8 cellular contexts compared by ENCODE assay signal in genomic region chr12:69639400-69640016, GRCh38. TPM values are rescaled to one million over a fixed set of nuclear protein-coding genes. Genes with fewer than 3 reads are reported as not detected.
DNase-seq lines count a peak whose midpoint lies in the region; ATAC-seq and TF ChIP-seq lines count a peak whose summit lies in the region.

No MANE protein-coding gene starts in this region.

- peak overlapping the region; percentile 80 for H2AFZ ChIP-seq in OCI-LY3 (ENCODE audit: low read depth, low read length)

- no peaks in the 10 kb centered on the region for H4K20me1 ChIP-seq in OCI-LY3 (ENCODE audit: insufficient read depth, low read length)

- H3K36me3 ChIP-seq in OCI-LY3 (replicated peaks; ENCODE audit: low read depth, low read length) = no peaks in the 10 kb centered on the region
- H3K36me3 ChIP-seq in testis (ENCODE audit: low read depth, missing control alignments) = no peaks in the 10 kb centered on the region

- peak overlapping the region; percentile 56 for H3K4me2 ChIP-seq in OCI-LY3 (ENCODE audit: low read length)

- intact Hi-C loops in testis (cut with DNase I; ENCODE audit: low total_unique reads) = no loop called here

- WGBS in testis, 2 donors = 27% methylated on average over 12 of the region's 12 CpGs

- TF ChIP-seq CTCF in OCI-LY3 (IDR thresholded peaks at IDR 0.05; ENCODE audit: low read depth, low read length) (peak; percentile 93), testis (IDR thresholded peaks at IDR 0.05) (peak; percentile 30 to 79 (median 59))

- H3K9ac ChIP-seq in OCI-LY3 (ENCODE audit: low read length) = no peak overlapping the region

- H3K4me3 ChIP-seq in OCI-LY3 (ENCODE audit: low read length) (no peak overlapping the region), testis (no peak overlapping the region)

- no peak overlapping the region for H3K27ac ChIP-seq in OCI-LY3 (ENCODE audit: low read length)
- H3K27ac ChIP-seq in testis = no peak overlapping the region

- peak; percentile 47 for DNase-seq in Caki2 (ENCODE audit: low read depth)
- DNase-seq in activated T-cell treated with anti-CD3 and anti-CD28 coated beads for 48 hours (ENCODE audit: low read depth) = peak; percentile 50
- DNase-seq in fibroblast of gingiva (ENCODE audit: low read depth) = peak; percentile 53
- peak in 38 of 56 donors; percentile 1 to 66 (median 16) for DNase-seq in nucleus accumbens (lab: John Stamatoyannopoulos, UW)
- peak; percentile 76 for DNase-seq in testis

- ATAC-seq in GM19372 (IDR thresholded peaks at IDR 0.05; ENCODE audit: low read depth, unreplicated experiment) = peak; percentile 97
- ATAC-seq in HG03469 (IDR thresholded peaks at IDR 0.05; ENCODE audit: unreplicated experiment) = peak; percentile 93

- H3K4me1 ChIP-seq in OCI-LY3 (ENCODE audit: low read length) (no peaks in the 10 kb centered on the region; the same call in 1 of the 2 replicates), testis (no peaks in the 10 kb centered on the region)

- TF ChIP-seq POLR2A in testis (IDR thresholded peaks at IDR 0.05) = no peak

- H3K27me3 ChIP-seq in OCI-LY3 (ENCODE audit: low read depth, low read length) (no peaks in the 10 kb centered on the region), testis (no peaks in the 10 kb centered on the region)

- in situ Hi-C loops in Caki2 (cut with HindIII; ENCODE audit: low pct_unique_long_range_greater_than_20kb, low sequenced_read_pairs) = no loop called here

- H3K79me2 ChIP-seq in OCI-LY3 (ENCODE audit: low read length) = no peaks in the 10 kb centered on the region

- H3K9me3 ChIP-seq in OCI-LY3 (ENCODE audit: insufficient read depth, low read length) = no peaks in the 10 kb centered on the region
- no peaks in the 10 kb centered on the region for H3K9me3 ChIP-seq in testis

RNA-seq across cellular contexts. Expression of gene LRRC10, which starts 28.8 kb away (rescaled TPM):
- not detected in 2 replicates for total RNA-seq in Caki2 (2014; rRNA removed; shearing (Covaris generic); ENCODE audit: low replicate concordance)
- total RNA-seq in testis = under 1 TPM in 1 of 2 donors, not detected in 1; 0.12 TPM
- not detected for polyA plus RNA-seq in testis (ENCODE audit: insufficient read depth, low read depth, low replicate concordance)

RNA-seq across cellular contexts. Expression of gene CCT2, which starts 54.2 kb away (rescaled TPM):
- 577 and 641 TPM in 2 replicates for total RNA-seq in Caki2 (2014; rRNA removed; shearing (Covaris generic); ENCODE audit: low replicate concordance)
- 100 to 1,000 TPM; 213 to 248 TPM for total RNA-seq in testis
- 401 TPM for polyA plus RNA-seq in testis (ENCODE audit: insufficient read depth, low read depth, low replicate concordance)

RNA-seq across cellular contexts. Expression of gene BEST3, which starts 59.6 kb away (rescaled TPM):
- 0.12 and 0.54 TPM in 2 replicates for total RNA-seq in Caki2 (2014; rRNA removed; shearing (Covaris generic); ENCODE audit: low replicate concordance)
- total RNA-seq in testis = 1 to 10 TPM in 1 of 2 donors, under 1 TPM in 1; 0.74 to 2.1 TPM
- 9.8 TPM for polyA plus RNA-seq in testis (ENCODE audit: insufficient read depth, low read depth, low replicate concordance)

Comparison
In these comparisons a context has a peak if more than half of its experiments do, and no peak if none do; other contexts are left out.
1. DNase-seq: peak in every context shown above with its lines; median percentile 76 in testis; 53 in fibroblast of gingiva; 50 in activated T-cell treated with anti-CD3 and anti-CD28 coated beads for 48 hours; 47 in Caki2; 16 in nucleus accumbens.